In genomic region chr11:29432719-29433325, GRCh38 we compare ENCODE assay signal across 8 cellular contexts.
A peak's percentile ranks its signal among the peaks of the same experiment; 100 is the strongest.
DNase-seq lines count a peak whose midpoint lies in the region; ATAC-seq and TF ChIP-seq lines count a peak whose summit lies in the region.

No MANE protein-coding gene starts in this region.

- H3K27me3 Mint-ChIP-seq in natural killer cell (ENCODE audit: low read depth in 2 of 2): no peaks in the 10 kb centered on the region

- intact Hi-C loops in natural killer cell (cut with micrococcal nuclease): no loop called here

- H3K36me3 Mint-ChIP-seq in natural killer cell: no peaks in the 10 kb centered on the region

- no peak overlapping the region for H3K4me3 Mint-ChIP-seq in natural killer cell

- peaks cover 8 to 14% of the 10 kb centered on the region in 2 donors for H3K9me3 Mint-ChIP-seq in natural killer cell

- no peaks in the 10 kb centered on the region for H3K4me1 Mint-ChIP-seq in natural killer cell

- TF ChIP-seq CTCF in natural killer cell (IDR thresholded peaks at IDR 0.05): no peak

- no peak overlapping the region for H3K27ac Mint-ChIP-seq in natural killer cell

- DNase-seq in AG20443 (ENCODE audit: low spot score): peak; percentile 44
- DNase-seq in HCEC 1CT: peak; percentile 3
- peak; percentile 32 for DNase-seq in SW480 (ENCODE audit: low spot score)
- peak; percentile 25 for DNase-seq in kidney glomerular epithelial cell (lab: John Stamatoyannopoulos, UW)
- DNase-seq in natural killer cell: no peak

- ATAC-seq in natural killer cell: no peak
- ATAC-seq in HG03442 (IDR thresholded peaks at IDR 0.05; ENCODE audit: unreplicated experiment): no peak
- no peak for ATAC-seq in HG03520 (IDR thresholded peaks at IDR 0.05; ENCODE audit: unreplicated experiment)
- ATAC-seq in HG03135 (IDR thresholded peaks at IDR 0.05; ENCODE audit: unreplicated experiment): no peak
